ENCODE assay signal across 11 cellular contexts in the genomic region with DNA sequence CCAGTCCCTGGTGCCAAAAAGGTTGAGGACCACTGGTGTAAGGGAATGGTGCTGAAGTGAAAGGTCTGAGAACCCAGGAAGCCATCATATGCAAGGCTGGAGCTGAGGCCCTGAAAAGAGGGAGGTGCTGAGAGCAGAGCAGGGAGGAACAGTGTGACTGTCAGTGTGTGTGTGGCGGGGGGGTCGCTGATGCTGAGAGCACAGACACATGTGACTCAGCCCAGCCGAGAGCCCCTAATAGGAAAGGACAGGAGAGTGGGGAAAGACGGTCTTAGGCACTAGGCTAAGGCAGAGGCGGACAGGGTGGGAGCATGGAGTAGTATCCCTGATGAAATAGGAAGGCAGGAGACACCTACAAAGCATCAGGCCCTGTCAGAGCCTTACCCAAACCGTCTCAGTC. TPM values are rescaled to one million over a fixed set of nuclear protein-coding genes. Genes with fewer than 3 reads are reported as not detected.
DNase-seq lines count a peak whose midpoint lies in the region; FAIRE-seq and TF ChIP-seq lines count a peak whose summit lies in the region.
"Had no signal": no experiment of that assay in that cellular context is flagged by ENCODE, and none has a peak within 500 bp of the region (broad histone marks: within the 10 kb centered on the region; RNA-seq: fewer than 3 reads in every experiment).

No MANE protein-coding gene starts in this region.

- H3K36me3 ChIP-seq in neural cell (ENCODE audit: insufficient read depth, low read length) (peaks cover 13% of the 10 kb centered on the region), Karpas-422 (ENCODE audit: insufficient read depth, low read length) (no peaks in the 10 kb centered on the region), neuronal stem cell (replicated peaks in 1 of 2; ENCODE audit: control insufficient read depth in 2 of 2, insufficient read depth in 2 of 2, low read length in 2 of 2) (peaks cover 6 to 14% of the 10 kb centered on the region in 2 donors)

- no peaks in the 10 kb centered on the region for H3K9me3 Mint-ChIP-seq in IgD-negative memory B cell

- no peak overlapping the region for H3K14ac ChIP-seq in neuronal stem cell (ENCODE audit: low read length)

- no peak for TF ChIP-seq EP300 in neural cell (conservative IDR thresholded peaks at IDR 0.05; ENCODE audit: poor library complexity, severe bottlenecking)

- no peak overlapping the region for H2AFZ ChIP-seq in neural cell (ENCODE audit: low read depth, low read length)
- no peak overlapping the region for H2AFZ ChIP-seq in Karpas-422 (ENCODE audit: low read length)
- no peak overlapping the region for H2AFZ ChIP-seq in neuronal stem cell (ENCODE audit: low read length)

- no peak overlapping the region for H4K8ac ChIP-seq in neuronal stem cell (ENCODE audit: low read depth, low read length)

- H3K4me1 ChIP-seq in Karpas-422 (ENCODE audit: low read length) = peaks cover 23% of the 10 kb centered on the region
- H3K4me1 ChIP-seq in neuronal stem cell (ENCODE audit: control insufficient read depth in 2 of 2, insufficient read depth in 1 of 2, low read depth in 1 of 2, low read length in 2 of 2) = peaks cover 0 to 7% of the 10 kb centered on the region in 2 donors
- H3K4me1 ChIP-seq: psoas muscle had no signal

- H3K9me2 ChIP-seq in neural cell (ENCODE audit: insufficient read depth, low read length) = no peaks in the 10 kb centered on the region
- no peaks in the 10 kb centered on the region for H3K9me2 ChIP-seq in Karpas-422 (replicated peaks; ENCODE audit: insufficient read depth, low read length)

- no peaks in the 10 kb centered on the region for H3F3A ChIP-seq in neural cell (ENCODE audit: insufficient read depth, low read length, poor library complexity, severe bottlenecking)

- no peak overlapping the region for H4K91ac ChIP-seq in neuronal stem cell (ENCODE audit: low read depth, low read length, poor library complexity)

- TF ChIP-seq RAD21 in neural cell (conservative IDR thresholded peaks at IDR 0.05) = no peak

- peak overlapping the region; percentile 5 for H3K27ac ChIP-seq in caudate nucleus (ENCODE audit: low read depth, low read length)
- no peak overlapping the region for H3K27ac ChIP-seq in neural cell (ENCODE audit: low read length)
- H3K27ac ChIP-seq in Karpas-422 (ENCODE audit: low read length) = no peak overlapping the region
- no peak overlapping the region for H3K27ac ChIP-seq in neuronal stem cell (replicated peaks; ENCODE audit: low read length)
- H3K27ac ChIP-seq: HL-60 had no signal

- no CpG with 5 or more reads among the region's 6 CpGs for WGBS in neuronal stem cell (ENCODE audit: extremely low coverage in 2 of 2, insufficient read length in 2 of 2, insufficient replicate concordance in 1 of 2), 2 donors

- H2BK12ac ChIP-seq in neuronal stem cell (ENCODE audit: low read length) = no peak overlapping the region

- H4K20me1 ChIP-seq in neural cell (ENCODE audit: insufficient read depth) (no peaks in the 10 kb centered on the region), Karpas-422 (ENCODE audit: insufficient read depth, low read depth, low read length) (no peaks in the 10 kb centered on the region)

- no peaks in the 10 kb centered on the region for H3K27me3 ChIP-seq in neural cell (ENCODE audit: insufficient read depth, low read depth, low read length)
- H3K27me3 ChIP-seq in Karpas-422 (ENCODE audit: low read length) = no peaks in the 10 kb centered on the region
- H3K27me3 ChIP-seq in neuronal stem cell (ENCODE audit: control insufficient read depth in 3 of 3, insufficient read depth in 3 of 3, low read depth in 1 of 3, low read length in 3 of 3) = no peaks in the 10 kb centered on the region

- peaks cover 2% of the 10 kb centered on the region for H3K36me3 Mint-ChIP-seq in IgD-negative memory B cell

- TF ChIP-seq POLR2A in H54 (IDR thresholded peaks at IDR 0.05; ENCODE audit: low read depth, low read length) = no peak

- H3K27ac Mint-ChIP-seq in IgD-negative memory B cell = peak overlapping the region in 1 of 3 donors; percentile 76

- H3K4me3 ChIP-seq in neural cell (ENCODE audit: low read length) = peak overlapping the region; percentile 98
- no peak overlapping the region for H3K4me3 ChIP-seq in Karpas-422 (ENCODE audit: low read length)
- H3K4me3 ChIP-seq in neuronal stem cell (ENCODE audit: low read length in 2 of 2) = no peak overlapping the region

- H2BK5ac ChIP-seq in neuronal stem cell (ENCODE audit: low read length) = no peak overlapping the region

- H2AK5ac ChIP-seq in neuronal stem cell (ENCODE audit: low read depth, low read length) = no peak overlapping the region

- H2BK120ac ChIP-seq in neuronal stem cell (ENCODE audit: low read depth, low read length) = no peak overlapping the region

- no peak overlapping the region for H3K4ac ChIP-seq in neuronal stem cell (ENCODE audit: low read length)

- H3K4me2 ChIP-seq in neural cell (ENCODE audit: low read length) (peak overlapping the region; percentile 91), Karpas-422 (ENCODE audit: low read depth, low read length, poor library complexity, severe bottlenecking) (no peak overlapping the region), neuronal stem cell (ENCODE audit: insufficient read depth, low read length, poor library complexity, severe bottlenecking) (no peak overlapping the region)

- H3K9me3 ChIP-seq in neural cell (ENCODE audit: low read length) (no peaks in the 10 kb centered on the region), Karpas-422 (ENCODE audit: low read length) (no peaks in the 10 kb centered on the region), neuronal stem cell (replicated peaks in 1 of 2; ENCODE audit: control insufficient read depth in 2 of 2, insufficient read depth in 1 of 2, low read depth in 1 of 2, low read length in 2 of 2) (no peaks in the 10 kb centered on the region)
- H3K9me3 ChIP-seq: psoas muscle had no signal

- FAIRE-seq in H54 (lab: Jason Lieb, UNC) = no peak

- H2BK15ac ChIP-seq in neuronal stem cell (ENCODE audit: low read length) = no peak overlapping the region

- H3K18ac ChIP-seq in neuronal stem cell (ENCODE audit: low read length) = no peak overlapping the region

- peaks cover 0 to 9% (median 9%) of the 10 kb centered on the region in 3 donors for H3K4me1 Mint-ChIP-seq in IgD-negative memory B cell

- H3K9ac ChIP-seq in neural cell (ENCODE audit: low read length) (peak overlapping the region; percentile 87), Karpas-422 (ENCODE audit: low read length) (no peak overlapping the region), neuronal stem cell (ENCODE audit: low read depth, low read length, poor library complexity) (no peak overlapping the region)

- H3K4me3 Mint-ChIP-seq in IgD-negative memory B cell = peak overlapping the region; percentile 13 to 85 (median 82)

- H3K79me2 ChIP-seq in neural cell (replicated peaks; ENCODE audit: insufficient read depth, low read length) = peaks cover 7% of the 10 kb centered on the region
- H3K79me2 ChIP-seq in Karpas-422 (ENCODE audit: low read length) = no peaks in the 10 kb centered on the region

- DNase-seq in ELR (ENCODE audit: low read depth) = peak; percentile 37
- DNase-seq in caudate nucleus (lab: John Stamatoyannopoulos, UW) = peak in 9 of 61 donors; percentile 26 to 57 (median 34)
- DNase-seq in Karpas-422 = no peak
- no peak for DNase-seq in H54 (ENCODE audit: insufficient read length, low spot score)
- no peak for DNase-seq in neuronal stem cell (ENCODE audit: low spot score)
- DNase-seq in central memory CD4-positive, alpha-beta T cell = no peak
- DNase-seq: NCI-H2081 treated with DMSO at 0.1 percent for 48 hours had no signal

- no peaks in the 10 kb centered on the region for H3K27me3 Mint-ChIP-seq in IgD-negative memory B cell

- TF ChIP-seq CTCF in neural cell (IDR thresholded peaks at IDR 0.05; ENCODE audit: poor library complexity, severe bottlenecking) = no peak

- H3K79me1 ChIP-seq in neuronal stem cell (ENCODE audit: low read depth, low read length) = no peaks in the 10 kb centered on the region

- no peak overlapping the region for H3K23ac ChIP-seq in neuronal stem cell (ENCODE audit: low read depth, low read length, poor library complexity)

TF ChIP-seq in neural cell, 6 proteins besides CTCF, POLR2A, EP300 and RAD21 (continues in another document):
- TF ChIP-seq POLR2AphosphoS5 (IDR thresholded peaks at IDR 0.05) = no peak

RNA-seq across cellular contexts. Expression of gene B9D1, which starts 1.2 kb away (rescaled TPM):
- 5.0 TPM for polyA plus RNA-seq in IgD-negative memory B cell
- 28.5 and 32.0 TPM in 2 replicates for polyA plus RNA-seq in neural cell
- polyA minus RNA-seq in neural cell = 15.6 and 19.7 TPM in 2 replicates
- 22.1 and 29.1 TPM in 2 replicates for total RNA-seq in Karpas-422 (2014; rRNA removed; shearing (Covaris generic); ENCODE audit: low replicate concordance)
- polyA plus RNA-seq in neuronal stem cell (2013, experiment 1 of 2) = 22.2 TPM
- 23.4 TPM for polyA plus RNA-seq in neuronal stem cell (2013, experiment 2 of 2)

RNA-seq across cellular contexts. Expression of gene MAPK7, which starts 17.0 kb away (rescaled TPM):
- polyA plus RNA-seq in IgD-negative memory B cell (10.8 TPM), neural cell (11.1 and 18.8 TPM in 2 replicates)
- polyA minus RNA-seq in neural cell = 21.3 and 25.6 TPM in 2 replicates
- 4.1 and 7.8 TPM in 2 replicates for total RNA-seq in Karpas-422 (2014; rRNA removed; shearing (Covaris generic); ENCODE audit: low replicate concordance)
- polyA plus RNA-seq in neuronal stem cell (2013, experiment 1 of 2) = 21.1 TPM
- 21.3 TPM for polyA plus RNA-seq in neuronal stem cell (2013, experiment 2 of 2)

RNA-seq across cellular contexts. Expression of gene MFAP4, which starts 25.7 kb away (rescaled TPM):
- polyA plus RNA-seq in IgD-negative memory B cell = not detected
- polyA plus RNA-seq in neural cell = not detected in 2 replicates
- not detected in 2 replicates for polyA minus RNA-seq in neural cell
- 0.15 TPM in 1 of 2 replicates, not detected in the other for total RNA-seq in Karpas-422 (2014; rRNA removed; shearing (Covaris generic); ENCODE audit: low replicate concordance)
- polyA plus RNA-seq in neuronal stem cell (2013, experiment 1 of 2) = 0.18 TPM
- polyA plus RNA-seq in neuronal stem cell (2013, experiment 2 of 2) = 0.07 TPM

RNA-seq across cellular contexts. Expression of gene RNF112, which starts 49.7 kb away (rescaled TPM):
- polyA plus RNA-seq in IgD-negative memory B cell (not detected), neural cell (33.3 and 34.7 TPM in 2 replicates)
- polyA minus RNA-seq in neural cell = 10.2 and 11.1 TPM in 2 replicates
- 0.07 TPM in 1 of 2 replicates, not detected in the other for total RNA-seq in Karpas-422 (2014; rRNA removed; shearing (Covaris generic); ENCODE audit: low replicate concordance)
- polyA plus RNA-seq in neuronal stem cell (2013, experiment 1 of 2) = 1.4 TPM
- 1.1 TPM for polyA plus RNA-seq in neuronal stem cell (2013, experiment 2 of 2)
